16 cellular contexts compared by ENCODE assay signal in genomic region chr9:114328937-114329623, GRCh38. TPM values are rescaled to one million over a fixed set of nuclear protein-coding genes. Genes with fewer than 3 reads are reported as not detected.
"Had no signal": no experiment of that assay in that cellular context is flagged by ENCODE, and none has a peak within 500 bp of the region (broad histone marks: within the 10 kb centered on the region; RNA-seq: fewer than 3 reads in every experiment).

No MANE protein-coding gene starts in this region.

RNA-seq across cellular contexts. Expression of gene ORM2, which starts 0.6 kb away (rescaled TPM):
- total RNA-seq: dermis blood vessel endothelial cell; esophagus squamous epithelium; heart right ventricle; left ventricle myocardium inferior; lung microvascular endothelial cell; mesothelial cell of epicardium; natural killer cell treated with Interleukin-12 subunit alpha and Interleukin-12 subunit beta and Interleukin-15 and Interleukin-18, amount 100 ng/mL, for 72 hours; neural crest cell; osteoblast; right atrium auricular region; sigmoid colon; skeletal muscle tissue; thoracic aorta; transverse colon had no signal
- polyA plus RNA-seq: immature natural killer cell had no signal

RNA-seq across cellular contexts. Expression of gene ORM1, which starts 6.2 kb away (rescaled TPM):
- total RNA-seq: dermis blood vessel endothelial cell; left ventricle myocardium inferior; lung microvascular endothelial cell; mesothelial cell of epicardium; natural killer cell treated with Interleukin-12 subunit alpha and Interleukin-12 subunit beta and Interleukin-15 and Interleukin-18, amount 100 ng/mL, for 72 hours; neural crest cell; osteoblast; prostate gland; right atrium auricular region; sigmoid colon; thoracic aorta; transverse colon had no signal
- polyA plus RNA-seq: immature natural killer cell had no signal
